8 cellular contexts compared by ENCODE assay signal in the genomic region with DNA sequence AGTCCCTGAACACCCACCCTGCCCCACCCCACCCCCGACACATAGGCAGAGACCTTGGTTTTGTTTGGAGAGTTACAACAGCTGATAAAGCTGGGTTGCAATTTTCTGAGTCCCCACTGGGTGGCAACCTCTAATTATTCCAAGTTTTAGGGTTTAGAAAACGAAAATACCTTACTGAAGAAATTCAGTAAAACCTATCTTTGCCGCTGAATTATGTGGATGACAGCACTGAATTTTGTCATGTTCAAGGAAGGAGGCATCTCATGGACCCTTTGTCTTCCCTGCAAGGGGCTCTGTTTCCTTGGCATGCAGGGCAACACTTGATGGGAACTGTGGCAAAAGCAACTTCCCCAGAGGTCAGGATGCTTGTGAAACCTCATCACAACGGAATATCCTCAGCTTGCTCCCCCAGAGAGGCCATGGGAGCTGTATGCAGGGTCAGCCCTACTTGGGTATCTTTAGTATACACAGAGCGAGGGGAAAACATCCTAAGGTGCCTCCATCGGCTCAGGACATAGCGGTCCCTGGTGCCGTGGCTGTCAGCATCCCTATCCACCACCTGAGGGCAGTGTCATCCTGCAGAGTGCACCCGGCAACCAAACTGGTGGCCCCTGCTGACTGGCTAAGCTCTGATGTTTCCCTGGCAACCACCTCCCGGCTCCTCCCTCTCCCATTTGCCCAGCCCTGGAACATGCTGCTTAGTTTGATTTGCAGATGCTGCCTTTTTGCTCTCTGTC.
DNase-seq lines count a peak whose midpoint lies in the region; ATAC-seq lines count a peak whose summit lies in the region.

No MANE protein-coding gene starts in this region.

- H3K27me3 Mint-ChIP-seq in T-helper 17 cell: no peaks in the 10 kb centered on the region

- no peaks in the 10 kb centered on the region for H3K4me1 ChIP-seq in HAP-1

- peak; percentile 96 for DNase-seq in ELF-1 (ENCODE audit: low read depth, low spot score)
- peak; percentile 60 to 80 for DNase-seq in HAP-1 (ENCODE audit: low spot score in 2 of 2)
- peak; percentile 78 for DNase-seq in NCI-H1105 (lab: John Stamatoyannopoulos, UW)
- DNase-seq in T-helper 17 cell: peak; percentile 62 to 74 (median 72)
- peak in 54 of 56 donors; percentile 40 to 94 (median 84) for DNase-seq in amygdala (lab: John Stamatoyannopoulos, UW)
- peak; percentile 93 for DNase-seq in left ventricle myocardium superior
- peak; percentile 92 for DNase-seq in retina

- in situ Hi-C loops in HAP-1 (cut with MboI; ENCODE audit: low sequenced_read_pairs): loop anchor here (5.0 kb wide), 1 partner anchor 282 kb away; no protein-coding TSS in a partner anchor

- no peaks in the 10 kb centered on the region for H3K27me3 ChIP-seq in HAP-1 (ENCODE audit: low read depth)

- no peaks in the 10 kb centered on the region for H3K36me3 Mint-ChIP-seq in T-helper 17 cell (ENCODE audit: low read depth)

- H3K36me3 ChIP-seq in HAP-1 (replicated peaks): no peaks in the 10 kb centered on the region

- ATAC-seq in T-helper 17 cell (peak; percentile 100), left ventricle myocardium superior (peak; percentile 96), HG02840 (IDR thresholded peaks at IDR 0.05; ENCODE audit: low FRiP score, unreplicated experiment) (no peak)

- no peak overlapping the region for H3K4me3 Mint-ChIP-seq in T-helper 17 cell

- no peaks in the 10 kb centered on the region for H3K4me1 Mint-ChIP-seq in T-helper 17 cell

- intact Hi-C loops in left ventricle myocardium superior (cut with micrococcal nuclease): no loop called here

- H3K27ac Mint-ChIP-seq in T-helper 17 cell: no peak overlapping the region

- H3K9me3 ChIP-seq in HAP-1 (peaks cover 10% of the 10 kb centered on the region; the same call in 1 of the 2 replicates), T-helper 17 cell (ENCODE audit: control insufficient read depth, low read length, poor library complexity, severe bottlenecking) (no peaks in the 10 kb centered on the region)

- H3K4me3 ChIP-seq in HAP-1: no peak overlapping the region
